8 cellular contexts compared by ENCODE assay signal in genomic region chr15:63121382-63122001, GRCh38. TPM values are rescaled to one million over a fixed set of nuclear protein-coding genes. Genes with fewer than 3 reads are reported as not detected.
DNase-seq lines count a peak whose midpoint lies in the region; ATAC-seq and TF ChIP-seq lines count a peak whose summit lies in the region.

Gene LACTB (plus strand): TSS chr15:63121861. CDS start chr15:63121872, 11 bp downstream.

- H3K9me3 ChIP-seq in vagina, result no peaks in the 10 kb centered on the region

- in situ Hi-C loops in astrocyte of the cerebellum (cut with HindIII; ENCODE audit: low sequenced_read_pairs), result no loop called here

- H3K9ac ChIP-seq in rectal smooth muscle tissue (ENCODE audit: low read length), result peak within 1 kb of the TSS; percentile 51

- TF ChIP-seq CTCF in astrocyte of the cerebellum (IDR thresholded peaks at IDR 0.05; ENCODE audit: low read depth, low read length, missing control alignments) (no peak), vagina (IDR thresholded peaks at IDR 0.05) (no peak)

- no peaks in the 10 kb centered on the region for H3K27me3 ChIP-seq in rectal smooth muscle tissue (ENCODE audit: control insufficient read depth, insufficient read depth, low read length)
- no peaks in the 10 kb centered on the region for H3K27me3 ChIP-seq in vagina

- peak in 1 of 2 donors; percentile 77 for TF ChIP-seq POLR2A in vagina (IDR thresholded peaks at IDR 0.05)

- peaks cover 3% of the 10 kb centered on the region for H3K4me1 ChIP-seq in rectal smooth muscle tissue (ENCODE audit: control insufficient read depth, insufficient read depth, low read length)
- H3K4me1 ChIP-seq in vagina, result peaks cover 7% of the 10 kb centered on the region

- peak within 1 kb of the TSS; percentile 90 for H3K4me3 ChIP-seq in astrocyte of the cerebellum (ENCODE audit: low read depth, low read length)
- H3K4me3 ChIP-seq in rectal smooth muscle tissue (ENCODE audit: low read length), result peak within 1 kb of the TSS; percentile 83
- H3K4me3 ChIP-seq in vagina, result peak within 1 kb of the TSS; percentile 96 to 100

- H3K36me3 ChIP-seq in rectal smooth muscle tissue (ENCODE audit: control insufficient read depth, insufficient read depth, low read length) (no peaks in the 10 kb centered on the region), vagina (no peaks in the 10 kb centered on the region)

- DNase-seq in NCI-H1694 (lab: John Stamatoyannopoulos, UW), result peak; percentile 56
- peak; percentile 72 for DNase-seq in T1000 (lab: John Stamatoyannopoulos, UW)
- DNase-seq in astrocyte of the cerebellum (ENCODE audit: low read depth), result peak; percentile 70
- peak; percentile 81 for DNase-seq in hepatic stellate cell (ENCODE audit: low spot score)
- DNase-seq in vagina (ENCODE audit: extremely low spot score in 2 of 2), result peak in 1 of 2 donors; percentile 91

- ATAC-seq in GM18502 (IDR thresholded peaks at IDR 0.05; ENCODE audit: poor library complexity, unreplicated experiment) (peak; percentile 84), HG02840 (IDR thresholded peaks at IDR 0.05; ENCODE audit: low FRiP score, unreplicated experiment) (peak; percentile 78)

- intact Hi-C loops in vagina (cut with DNase I), result no loop called here

- peak within 1 kb of the TSS; percentile 91 for H3K27ac ChIP-seq in rectal smooth muscle tissue (ENCODE audit: low read depth, low read length)
- peak within 1 kb of the TSS; percentile 96 for H3K27ac ChIP-seq in vagina

RNA-seq across cellular contexts. Expression of gene LACTB, which starts in this region (rescaled TPM):
- total RNA-seq in vagina, result 23.3 TPM
